Comparison of ENCODE assay signal across 1 cellular context in the genomic region with DNA sequence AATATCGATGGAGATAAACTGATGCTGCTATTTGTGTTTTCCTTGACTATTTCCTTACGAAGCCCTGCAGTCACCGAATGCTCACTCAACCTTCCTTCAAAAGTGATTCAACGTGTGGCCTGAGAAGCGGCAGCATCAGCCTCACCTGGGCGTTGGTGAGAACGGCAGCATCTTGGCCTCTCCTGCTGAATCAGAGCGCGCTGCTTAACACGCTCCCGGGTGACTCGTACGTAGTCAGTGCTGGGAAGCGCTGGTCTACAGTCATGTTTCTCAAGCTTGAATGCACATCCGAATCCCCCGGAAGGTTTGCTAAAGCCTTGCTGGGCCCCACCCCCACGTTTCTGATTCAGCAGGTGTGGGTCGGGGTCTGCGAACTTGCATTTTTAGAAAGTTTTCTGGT.
TF ChIP-seq lines count a peak whose summit lies in the region.

No MANE protein-coding gene starts in this region.

TF ChIP-seq in H1, 55 proteins besides CTCF, POLR2A, EP300 and RAD21:
- TF ChIP-seq HDAC2 (IDR thresholded peaks at IDR 0.05; ENCODE audit: borderline replicate concordance in 1 of 2, low read depth in 2 of 2, low read length in 2 of 2) = no peak
- TF ChIP-seq SRF (IDR thresholded peaks at IDR 0.05; ENCODE audit: low read depth, low read length) = no peak
- TF ChIP-seq EZH2 (IDR thresholded peaks at IDR 0.05; ENCODE audit: low read depth, low read length, severe bottlenecking) = no peak
- TF ChIP-seq POLR2AphosphoS5 (IDR thresholded peaks at IDR 0.05; ENCODE audit: low read depth, low read length) = no peak
- no peak for TF ChIP-seq CHD2 (IDR thresholded peaks at IDR 0.05; ENCODE audit: low read length)
- no peak for TF ChIP-seq BRCA1 (IDR thresholded peaks at IDR 0.05; ENCODE audit: low read depth, low read length)
- no peak for TF ChIP-seq KDM4A (IDR thresholded peaks at IDR 0.05; ENCODE audit: low read depth, low read length, severe bottlenecking)
- TF ChIP-seq KDM5A (IDR thresholded peaks at IDR 0.05; ENCODE audit: low read length) = no peak
- TF ChIP-seq SP1 (IDR thresholded peaks at IDR 0.05; ENCODE audit: low read depth, low read length) = no peak
- no peak for TF ChIP-seq RFX5 (IDR thresholded peaks at IDR 0.05; ENCODE audit: borderline replicate concordance, low read depth, low read length)
- no peak for TF ChIP-seq TCF12 (IDR thresholded peaks at IDR 0.05; ENCODE audit: low read depth, low read length)
- no peak for TF ChIP-seq SIX5 (IDR thresholded peaks at IDR 0.05; ENCODE audit: low read depth, low read length)
- no peak for TF ChIP-seq SP2 (IDR thresholded peaks at IDR 0.05; ENCODE audit: low read length)
